In the genomic region with DNA sequence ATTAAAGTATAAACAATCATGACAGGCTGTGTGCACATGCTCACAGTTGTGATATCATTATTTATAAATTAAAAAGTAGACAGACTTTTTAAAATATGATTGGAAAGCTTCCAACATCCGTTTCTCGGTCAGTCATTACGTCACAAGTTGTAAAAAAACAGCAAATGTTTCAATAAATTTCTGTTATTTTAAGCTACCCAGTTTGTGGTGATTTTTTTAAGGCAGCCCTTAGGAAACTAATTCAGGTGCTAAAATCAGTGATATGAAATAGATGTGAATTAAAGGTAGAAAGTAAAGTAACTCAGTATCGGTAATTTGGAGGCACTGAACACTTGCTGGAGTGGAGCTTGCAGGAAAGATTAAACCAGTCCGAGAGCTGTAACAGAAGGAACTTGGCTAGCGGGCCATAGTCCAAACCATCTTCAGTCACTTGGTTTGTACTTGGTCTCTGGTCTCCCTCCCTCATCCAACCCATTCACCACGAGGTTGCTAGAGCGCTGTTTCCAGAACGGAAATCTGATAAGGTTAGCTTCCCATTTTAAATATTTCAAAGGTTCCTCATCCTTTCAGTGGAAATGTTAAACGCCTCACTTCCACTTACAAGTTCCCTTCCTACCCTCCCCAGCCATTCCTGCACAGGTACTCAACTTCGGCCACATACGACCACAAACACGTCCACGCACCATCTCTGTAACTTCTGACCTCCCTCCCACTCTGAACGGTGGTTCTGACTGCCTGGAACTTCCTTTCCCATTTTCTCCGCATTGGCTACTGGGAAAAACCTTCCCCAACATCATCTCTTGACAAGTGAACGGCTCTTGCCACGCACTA, we compare ENCODE assay signal across 1 cellular context.
A peak's percentile ranks its signal among the peaks of the same experiment; 100 is the strongest.
TF ChIP-seq lines count a peak whose summit lies in the region.

No MANE protein-coding gene starts in this region.

TF ChIP-seq in K562, 482 proteins besides CTCF, POLR2A, EP300 and RAD21 (continues in another document):
- TF ChIP-seq, protein P1, sequence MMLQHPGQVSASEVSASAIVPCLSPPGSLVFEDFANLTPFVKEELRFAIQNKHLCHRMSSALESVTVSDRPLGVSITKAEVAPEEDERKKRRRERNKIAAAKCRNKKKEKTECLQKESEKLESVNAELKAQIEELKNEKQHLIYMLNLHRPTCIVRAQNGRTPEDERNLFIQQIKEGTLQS (IDR thresholded peaks at IDR 0.05): no peak
- TF ChIP-seq, protein P1 (CRISPR knock-in tag; conservative IDR thresholded peaks at IDR 0.05): peak; percentile 43; the same call in 1 of the 2 replicates
- TF ChIP-seq ARHGAP35 (IDR thresholded peaks at IDR 0.05; ENCODE audit: partially characterized antibody) (peak; percentile 46), OTX1 (CRISPR knock-in tag; IDR thresholded peaks at IDR 0.05) (0 out of 2 replicates have a peak, but pooled peaks have one; percentile 56), ELF4 (CRISPR knock-in tag; IDR thresholded peaks at IDR 0.05) (peak; percentile 85; the same call in 1 of the 2 replicates), ATF7 (IDR thresholded peaks at IDR 0.05) (peak; percentile 25; the same call in 1 of the 2 replicates), SMARCE1 (IDR thresholded peaks at IDR 0.05) (peak; percentile 59; the same call in 1 of the 2 replicates), TAF7 (tag; IDR thresholded peaks at IDR 0.05) (0 out of 2 replicates have a peak, but pooled peaks have one; percentile 20), FOXM1 (IDR thresholded peaks at IDR 0.05; ENCODE audit: low read depth) (peak; percentile 51), FOXM1 (CRISPR knock-in tag; IDR thresholded peaks at IDR 0.05; ENCODE audit: low read depth) (no peak), SMAD2 (IDR thresholded peaks at IDR 0.05; ENCODE audit: low read depth, low read length) (no peak), NBN (IDR thresholded peaks at IDR 0.05; ENCODE audit: low read depth) (0 out of 2 replicates have a peak, but pooled peaks have one; percentile 45), BRF1 (IDR thresholded peaks at IDR 0.05; ENCODE audit: borderline replicate concordance, extremely low read depth, insufficient read length) (no peak), MYC (IDR thresholded peaks at IDR 0.05; ENCODE audit: low read depth, low read length) (peak; percentile 90), MYC (CRISPR knock-in tag; IDR thresholded peaks at IDR 0.05; ENCODE audit: borderline replicate concordance, low read depth) (no peak), LARP7 (IDR thresholded peaks at IDR 0.05) (peak; percentile 51; the same call in 1 of the 2 replicates), CTBP1 (IDR thresholded peaks at IDR 0.05; ENCODE audit: borderline replicate concordance) (0 out of 2 replicates have a peak, but pooled peaks have one; percentile 13), HDAC2 (IDR thresholded peaks at IDR 0.05) (peak; percentile 51; the same call in 1 of the 2 replicates), SPI1 (IDR thresholded peaks at IDR 0.05; ENCODE audit: borderline replicate concordance, low read depth, low read length) (0 out of 2 replicates have a peak, but pooled peaks have one; percentile 6), SAP30 (IDR thresholded peaks at IDR 0.05; ENCODE audit: borderline replicate concordance, insufficient read depth, low read depth, low read length, poor library complexity, severe bottlenecking) (peak; percentile 18), COPS2 (conservative IDR thresholded peaks at IDR 0.05) (no peak), PHB2 (IDR thresholded peaks at IDR 0.05; ENCODE audit: low read depth) (no peak), ATF1 (CRISPR knock-in tag; IDR thresholded peaks at IDR 0.05) (no peak), ATF1 (tag; IDR thresholded peaks at IDR 0.05) (peak; percentile 64)
- TF ChIP-seq, protein P2, sequence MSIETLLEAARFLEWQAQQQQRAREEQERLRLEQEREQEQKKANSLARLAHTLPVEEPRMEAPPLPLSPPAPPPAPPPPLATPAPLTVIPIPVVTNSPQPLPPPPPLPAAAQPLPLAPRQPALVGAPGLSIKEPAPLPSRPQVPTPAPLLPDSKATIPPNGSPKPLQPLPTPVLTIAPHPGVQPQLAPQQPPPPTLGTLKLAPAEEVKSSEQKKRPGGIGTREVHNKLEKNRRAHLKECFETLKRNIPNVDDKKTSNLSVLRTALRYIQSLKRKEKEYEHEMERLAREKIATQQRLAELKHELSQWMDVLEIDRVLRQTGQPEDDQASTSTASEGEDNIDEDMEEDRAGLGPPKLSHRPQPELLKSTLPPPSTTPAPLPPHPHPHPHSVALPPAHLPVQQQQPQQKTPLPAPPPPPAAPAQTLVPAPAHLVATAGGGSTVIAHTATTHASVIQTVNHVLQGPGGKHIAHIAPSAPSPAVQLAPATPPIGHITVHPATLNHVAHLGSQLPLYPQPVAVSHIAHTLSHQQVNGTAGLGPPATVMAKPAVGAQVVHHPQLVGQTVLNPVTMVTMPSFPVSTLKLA (conservative IDR thresholded peaks at IDR 0.05): peak; percentile 71 to 76
- TF ChIP-seq, protein P3, sequence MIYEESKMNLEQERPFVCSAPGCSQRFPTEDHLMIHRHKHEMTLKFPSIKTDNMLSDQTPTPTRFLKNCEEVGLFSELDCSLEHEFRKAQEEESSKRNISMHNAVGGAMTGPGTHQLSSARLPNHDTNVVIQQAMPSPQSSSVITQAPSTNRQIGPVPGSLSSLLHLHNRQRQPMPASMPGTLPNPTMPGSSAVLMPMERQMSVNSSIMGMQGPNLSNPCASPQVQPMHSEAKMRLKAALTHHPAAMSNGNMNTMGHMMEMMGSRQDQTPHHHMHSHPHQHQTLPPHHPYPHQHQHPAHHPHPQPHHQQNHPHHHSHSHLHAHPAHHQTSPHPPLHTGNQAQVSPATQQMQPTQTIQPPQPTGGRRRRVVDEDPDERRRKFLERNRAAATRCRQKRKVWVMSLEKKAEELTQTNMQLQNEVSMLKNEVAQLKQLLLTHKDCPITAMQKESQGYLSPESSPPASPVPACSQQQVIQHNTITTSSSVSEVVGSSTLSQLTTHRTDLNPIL (CRISPR knock-in tag; IDR thresholded peaks at IDR 0.05): no peak
- TF ChIP-seq, protein P4, sequence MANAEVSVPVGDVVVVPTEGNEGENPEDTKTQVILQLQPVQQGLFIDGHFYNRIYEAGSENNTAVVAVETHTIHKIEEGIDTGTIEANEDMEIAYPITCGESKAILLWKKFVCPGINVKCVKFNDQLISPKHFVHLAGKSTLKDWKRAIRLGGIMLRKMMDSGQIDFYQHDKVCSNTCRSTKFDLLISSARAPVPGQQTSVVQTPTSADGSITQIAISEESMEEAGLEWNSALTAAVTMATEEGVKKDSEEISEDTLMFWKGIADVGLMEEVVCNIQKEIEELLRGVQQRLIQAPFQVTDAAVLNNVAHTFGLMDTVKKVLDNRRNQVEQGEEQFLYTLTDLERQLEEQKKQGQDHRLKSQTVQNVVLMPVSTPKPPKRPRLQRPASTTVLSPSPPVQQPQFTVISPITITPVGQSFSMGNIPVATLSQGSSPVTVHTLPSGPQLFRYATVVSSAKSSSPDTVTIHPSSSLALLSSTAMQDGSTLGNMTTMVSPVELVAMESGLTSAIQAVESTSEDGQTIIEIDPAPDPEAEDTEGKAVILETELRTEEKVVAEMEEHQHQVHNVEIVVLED (CRISPR knock-in tag; IDR thresholded peaks at IDR 0.05): peak; percentile 27; the same call in 1 of the 2 replicates
- TF ChIP-seq, protein P5, sequence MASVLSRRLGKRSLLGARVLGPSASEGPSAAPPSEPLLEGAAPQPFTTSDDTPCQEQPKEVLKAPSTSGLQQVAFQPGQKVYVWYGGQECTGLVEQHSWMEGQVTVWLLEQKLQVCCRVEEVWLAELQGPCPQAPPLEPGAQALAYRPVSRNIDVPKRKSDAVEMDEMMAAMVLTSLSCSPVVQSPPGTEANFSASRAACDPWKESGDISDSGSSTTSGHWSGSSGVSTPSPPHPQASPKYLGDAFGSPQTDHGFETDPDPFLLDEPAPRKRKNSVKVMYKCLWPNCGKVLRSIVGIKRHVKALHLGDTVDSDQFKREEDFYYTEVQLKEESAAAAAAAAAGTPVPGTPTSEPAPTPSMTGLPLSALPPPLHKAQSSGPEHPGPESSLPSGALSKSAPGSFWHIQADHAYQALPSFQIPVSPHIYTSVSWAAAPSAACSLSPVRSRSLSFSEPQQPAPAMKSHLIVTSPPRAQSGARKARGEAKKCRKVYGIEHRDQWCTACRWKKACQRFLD (CRISPR knock-in tag; IDR thresholded peaks at IDR 0.05): peak; percentile 15; the same call in 1 of the 2 replicates
- TF ChIP-seq, protein P6, sequence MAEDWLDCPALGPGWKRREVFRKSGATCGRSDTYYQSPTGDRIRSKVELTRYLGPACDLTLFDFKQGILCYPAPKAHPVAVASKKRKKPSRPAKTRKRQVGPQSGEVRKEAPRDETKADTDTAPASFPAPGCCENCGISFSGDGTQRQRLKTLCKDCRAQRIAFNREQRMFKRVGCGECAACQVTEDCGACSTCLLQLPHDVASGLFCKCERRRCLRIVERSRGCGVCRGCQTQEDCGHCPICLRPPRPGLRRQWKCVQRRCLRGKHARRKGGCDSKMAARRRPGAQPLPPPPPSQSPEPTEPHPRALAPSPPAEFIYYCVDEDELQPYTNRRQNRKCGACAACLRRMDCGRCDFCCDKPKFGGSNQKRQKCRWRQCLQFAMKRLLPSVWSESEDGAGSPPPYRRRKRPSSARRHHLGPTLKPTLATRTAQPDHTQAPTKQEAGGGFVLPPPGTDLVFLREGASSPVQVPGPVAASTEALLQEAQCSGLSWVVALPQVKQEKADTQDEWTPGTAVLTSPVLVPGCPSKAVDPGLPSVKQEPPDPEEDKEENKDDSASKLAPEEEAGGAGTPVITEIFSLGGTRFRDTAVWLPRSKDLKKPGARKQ (CRISPR knock-in tag; IDR thresholded peaks at IDR 0.05): no peak
- TF ChIP-seq, protein P7, sequence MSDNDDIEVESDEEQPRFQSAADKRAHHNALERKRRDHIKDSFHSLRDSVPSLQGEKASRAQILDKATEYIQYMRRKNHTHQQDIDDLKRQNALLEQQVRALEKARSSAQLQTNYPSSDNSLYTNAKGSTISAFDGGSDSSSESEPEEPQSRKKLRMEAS (CRISPR knock-in tag; IDR thresholded peaks at IDR 0.05): peak; percentile 59; the same call in 1 of the 2 replicates
- TF ChIP-seq, protein P8, sequence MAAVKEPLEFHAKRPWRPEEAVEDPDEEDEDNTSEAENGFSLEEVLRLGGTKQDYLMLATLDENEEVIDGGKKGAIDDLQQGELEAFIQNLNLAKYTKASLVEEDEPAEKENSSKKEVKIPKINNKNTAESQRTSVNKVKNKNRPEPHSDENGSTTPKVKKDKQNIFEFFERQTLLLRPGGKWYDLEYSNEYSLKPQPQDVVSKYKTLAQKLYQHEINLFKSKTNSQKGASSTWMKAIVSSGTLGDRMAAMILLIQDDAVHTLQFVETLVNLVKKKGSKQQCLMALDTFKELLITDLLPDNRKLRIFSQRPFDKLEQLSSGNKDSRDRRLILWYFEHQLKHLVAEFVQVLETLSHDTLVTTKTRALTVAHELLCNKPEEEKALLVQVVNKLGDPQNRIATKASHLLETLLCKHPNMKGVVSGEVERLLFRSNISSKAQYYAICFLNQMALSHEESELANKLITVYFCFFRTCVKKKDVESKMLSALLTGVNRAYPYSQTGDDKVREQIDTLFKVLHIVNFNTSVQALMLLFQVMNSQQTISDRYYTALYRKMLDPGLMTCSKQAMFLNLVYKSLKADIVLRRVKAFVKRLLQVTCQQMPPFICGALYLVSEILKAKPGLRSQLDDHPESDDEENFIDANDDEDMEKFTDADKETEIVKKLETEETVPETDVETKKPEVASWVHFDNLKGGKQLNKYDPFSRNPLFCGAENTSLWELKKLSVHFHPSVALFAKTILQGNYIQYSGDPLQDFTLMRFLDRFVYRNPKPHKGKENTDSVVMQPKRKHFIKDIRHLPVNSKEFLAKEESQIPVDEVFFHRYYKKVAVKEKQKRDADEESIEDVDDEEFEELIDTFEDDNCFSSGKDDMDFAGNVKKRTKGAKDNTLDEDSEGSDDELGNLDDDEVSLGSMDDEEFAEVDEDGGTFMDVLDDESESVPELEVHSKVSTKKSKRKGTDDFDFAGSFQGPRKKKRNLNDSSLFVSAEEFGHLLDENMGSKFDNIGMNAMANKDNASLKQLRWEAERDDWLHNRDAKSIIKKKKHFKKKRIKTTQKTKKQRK (IDR thresholded peaks at IDR 0.05; ENCODE audit: borderline replicate concordance, low read depth, low read length): no peak
- TF ChIP-seq, protein P9, sequence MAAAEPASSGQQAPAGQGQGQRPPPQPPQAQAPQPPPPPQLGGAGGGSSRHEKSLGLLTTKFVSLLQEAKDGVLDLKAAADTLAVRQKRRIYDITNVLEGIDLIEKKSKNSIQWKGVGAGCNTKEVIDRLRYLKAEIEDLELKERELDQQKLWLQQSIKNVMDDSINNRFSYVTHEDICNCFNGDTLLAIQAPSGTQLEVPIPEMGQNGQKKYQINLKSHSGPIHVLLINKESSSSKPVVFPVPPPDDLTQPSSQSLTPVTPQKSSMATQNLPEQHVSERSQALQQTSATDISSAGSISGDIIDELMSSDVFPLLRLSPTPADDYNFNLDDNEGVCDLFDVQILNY (CRISPR knock-in tag; IDR thresholded peaks at IDR 0.05): 0 out of 2 replicates have a peak, but pooled peaks have one; percentile 17
- TF ChIP-seq, protein P10, sequence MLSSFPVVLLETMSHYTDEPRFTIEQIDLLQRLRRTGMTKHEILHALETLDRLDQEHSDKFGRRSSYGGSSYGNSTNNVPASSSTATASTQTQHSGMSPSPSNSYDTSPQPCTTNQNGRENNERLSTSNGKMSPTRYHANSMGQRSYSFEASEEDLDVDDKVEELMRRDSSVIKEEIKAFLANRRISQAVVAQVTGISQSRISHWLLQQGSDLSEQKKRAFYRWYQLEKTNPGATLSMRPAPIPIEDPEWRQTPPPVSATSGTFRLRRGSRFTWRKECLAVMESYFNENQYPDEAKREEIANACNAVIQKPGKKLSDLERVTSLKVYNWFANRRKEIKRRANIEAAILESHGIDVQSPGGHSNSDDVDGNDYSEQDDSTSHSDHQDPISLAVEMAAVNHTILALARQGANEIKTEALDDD (IDR thresholded peaks at IDR 0.05): peak; percentile 49
- TF ChIP-seq, protein P11, sequence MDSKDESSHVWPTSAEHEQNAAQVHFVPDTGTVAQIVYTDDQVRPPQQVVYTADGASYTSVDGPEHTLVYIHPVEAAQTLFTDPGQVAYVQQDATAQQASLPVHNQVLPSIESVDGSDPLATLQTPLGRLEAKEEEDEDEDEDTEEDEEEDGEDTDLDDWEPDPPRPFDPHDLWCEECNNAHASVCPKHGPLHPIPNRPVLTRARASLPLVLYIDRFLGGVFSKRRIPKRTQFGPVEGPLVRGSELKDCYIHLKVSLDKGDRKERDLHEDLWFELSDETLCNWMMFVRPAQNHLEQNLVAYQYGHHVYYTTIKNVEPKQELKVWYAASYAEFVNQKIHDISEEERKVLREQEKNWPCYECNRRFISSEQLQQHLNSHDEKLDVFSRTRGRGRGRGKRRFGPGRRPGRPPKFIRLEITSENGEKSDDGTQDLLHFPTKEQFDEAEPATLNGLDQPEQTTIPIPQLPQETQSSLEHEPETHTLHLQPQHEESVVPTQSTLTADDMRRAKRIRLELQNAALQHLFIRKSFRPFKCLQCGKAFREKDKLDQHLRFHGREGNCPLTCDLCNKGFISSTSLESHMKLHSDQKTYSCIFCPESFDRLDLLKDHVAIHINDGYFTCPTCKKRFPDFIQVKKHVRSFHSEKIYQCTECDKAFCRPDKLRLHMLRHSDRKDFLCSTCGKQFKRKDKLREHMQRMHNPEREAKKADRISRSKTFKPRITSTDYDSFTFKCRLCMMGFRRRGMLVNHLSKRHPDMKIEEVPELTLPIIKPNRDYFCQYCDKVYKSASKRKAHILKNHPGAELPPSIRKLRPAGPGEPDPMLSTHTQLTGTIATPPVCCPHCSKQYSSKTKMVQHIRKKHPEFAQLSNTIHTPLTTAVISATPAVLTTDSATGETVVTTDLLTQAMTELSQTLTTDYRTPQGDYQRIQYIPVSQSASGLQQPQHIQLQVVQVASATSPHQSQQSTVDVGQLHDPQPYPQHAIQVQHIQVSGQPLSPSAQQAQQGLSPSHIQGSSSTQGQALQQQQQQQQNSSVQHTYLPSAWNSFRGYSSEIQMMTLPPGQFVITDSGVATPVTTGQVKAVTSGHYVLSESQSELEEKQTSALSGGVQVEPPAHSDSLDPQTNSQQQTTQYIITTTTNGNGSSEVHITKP (IDR thresholded peaks at IDR 0.05; ENCODE audit: partially characterized antibody): peak; percentile 79
